8 cellular contexts compared by ENCODE assay signal in the genomic region with DNA sequence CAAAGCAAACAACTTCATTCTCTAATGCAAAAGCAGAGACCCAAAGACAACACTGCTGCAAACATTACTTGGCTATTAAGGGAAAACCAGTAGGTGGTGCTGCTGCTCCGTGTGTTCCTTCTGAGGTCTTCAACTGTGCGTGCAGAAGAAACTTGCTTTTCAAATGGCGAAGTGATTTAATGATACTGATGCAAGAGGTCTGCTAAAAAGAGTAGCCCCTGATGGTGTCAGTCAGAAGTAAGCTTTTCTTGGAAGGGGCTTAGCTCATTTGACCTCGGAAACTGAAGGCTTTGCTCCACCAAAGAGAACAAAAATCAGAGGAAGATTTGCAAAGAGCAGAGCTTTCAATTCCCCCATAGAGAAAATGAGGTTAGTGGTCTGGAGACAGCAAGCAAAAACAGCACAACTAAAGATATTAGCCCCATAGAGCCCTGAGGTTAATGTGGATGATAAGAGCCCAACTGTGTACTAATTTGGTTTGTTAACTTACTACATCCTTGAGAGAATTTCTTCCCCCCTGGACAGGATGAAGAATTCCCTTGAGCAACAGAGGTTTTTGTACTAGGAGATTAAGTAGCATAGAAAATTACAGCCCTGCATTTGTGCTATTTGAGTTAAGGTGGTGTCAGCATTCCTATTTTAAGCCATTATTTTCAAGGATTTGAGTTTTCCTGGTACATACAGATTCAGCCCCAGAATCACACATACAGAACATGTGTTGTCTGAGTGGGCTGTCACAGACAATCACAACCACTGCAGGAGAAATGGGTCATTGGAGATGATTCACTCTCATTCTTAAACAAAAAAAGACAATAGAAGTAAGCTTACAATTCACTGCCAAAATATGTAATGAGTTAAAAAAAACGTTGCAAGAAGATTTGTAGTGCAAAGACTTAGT.
DNase-seq lines count a peak whose midpoint lies in the region; TF ChIP-seq lines count a peak whose summit lies in the region.

No MANE protein-coding gene starts in this region.

- H3K27ac ChIP-seq in GM23248 (no peak overlapping the region), MM.1S (ENCODE audit: low read length) (no peak overlapping the region), iPS DF 6.9 (ENCODE audit: low read length) (no peak overlapping the region)

- H4K20me1 ChIP-seq in GM23248 (ENCODE audit: insufficient read depth) = no peaks in the 10 kb centered on the region
- no peaks in the 10 kb centered on the region for H4K20me1 ChIP-seq in MM.1S (ENCODE audit: insufficient read depth, low read length)

- no peak overlapping the region for H2AFZ ChIP-seq in GM23248
- peak overlapping the region; percentile 58; the same call in 1 of the 2 replicates for H2AFZ ChIP-seq in MM.1S (ENCODE audit: low read length)

- no peak overlapping the region for H3K4me2 ChIP-seq in GM23248 (ENCODE audit: unreplicated experiment)
- peak overlapping the region; percentile 36; the same call in 1 of the 2 replicates for H3K4me2 ChIP-seq in MM.1S (ENCODE audit: low read depth, low read length)

- TF ChIP-seq CTCF in MM.1S (IDR thresholded peaks at IDR 0.05; ENCODE audit: low read length) = peak; percentile 86

- no peaks in the 10 kb centered on the region for H3K9me2 ChIP-seq in GM23248 (ENCODE audit: insufficient read depth)
- no peaks in the 10 kb centered on the region for H3K9me2 ChIP-seq in MM.1S (replicated peaks; ENCODE audit: insufficient read depth, low read length)

- H3K79me2 ChIP-seq in GM23248 (ENCODE audit: insufficient read depth) = no peaks in the 10 kb centered on the region
- H3K79me2 ChIP-seq in MM.1S (ENCODE audit: low read length) = no peaks in the 10 kb centered on the region

- in situ Hi-C loops in GM23248 (cut with MboI) = loop anchor here (10.0 kb wide), 1 partner anchor 348 kb away; no protein-coding TSS in a partner anchor
- in situ Hi-C loops in SK-MEL-5 (cut with HindIII; ENCODE audit: low pct_unique_long_range_greater_than_20kb, low sequenced_read_pairs) = no loop called here

- no peak overlapping the region for H3K4me3 ChIP-seq in GM23248
- peak overlapping the region; percentile 30; the same call in 1 of the 2 replicates for H3K4me3 ChIP-seq in MM.1S (ENCODE audit: low read length)
- H3K4me3 ChIP-seq in iPS DF 6.9 (ENCODE audit: low read length) = no peak overlapping the region

- H3K27me3 ChIP-seq in GM23248 (replicated peaks; ENCODE audit: insufficient read depth) (no peaks in the 10 kb centered on the region), MM.1S (replicated peaks; ENCODE audit: insufficient read depth, low read length) (no peaks in the 10 kb centered on the region), iPS DF 6.9 (ENCODE audit: control insufficient read depth, insufficient read depth, low read length) (no peaks in the 10 kb centered on the region)

- no peaks in the 10 kb centered on the region for H3K9me3 ChIP-seq in GM23248 (ENCODE audit: low read depth)
- no peaks in the 10 kb centered on the region for H3K9me3 ChIP-seq in MM.1S (replicated peaks; ENCODE audit: insufficient read depth, low read length)
- H3K9me3 ChIP-seq in iPS DF 6.9 (ENCODE audit: control insufficient read depth, insufficient read depth, low read length) = no peaks in the 10 kb centered on the region

- DNase-seq in GM03348 (ENCODE audit: low spot score) = peak; percentile 65
- DNase-seq in GM23248 = peak; percentile 71
- DNase-seq in MM.1S = peak; percentile 75
- DNase-seq in SK-MEL-5 (ENCODE audit: low read depth, low spot score) = peak; percentile 73
- DNase-seq in astrocyte of the hippocampus (ENCODE audit: low read depth, low spot score) = peak; percentile 88
- peak; percentile 76 for DNase-seq in iPS DF 6.9 (ENCODE audit: low read depth, low spot score)
- DNase-seq in stimulated activated CD4-positive, alpha-beta T cell treated with anti-CD3 and anti-CD28 coated beads, Interleukin-12 subunit alpha, Interleukin-12 subunit beta, amount 100 ng/mL, for 24 hours (ENCODE audit: low read depth in 2 of 2) = peak; percentile 3 to 49
- DNase-seq in HCEC 1CT = no peak

- H3F3A ChIP-seq in GM23248 (ENCODE audit: insufficient read depth) (no peaks in the 10 kb centered on the region), MM.1S (ENCODE audit: insufficient read depth, low read length) (no peaks in the 10 kb centered on the region)

- H3K4me1 ChIP-seq in GM23248 (ENCODE audit: insufficient read depth) = no peaks in the 10 kb centered on the region
- H3K4me1 ChIP-seq in MM.1S (ENCODE audit: low read length) = no peaks in the 10 kb centered on the region
- H3K4me1 ChIP-seq in iPS DF 6.9 (ENCODE audit: control insufficient read depth, insufficient read depth, low read length) = no peaks in the 10 kb centered on the region; the same call in 1 of the 2 replicates

- 2 to 3% methylated on average over 5 of the region's 5 CpGs for WGBS in GM23248 (ENCODE audit: low coverage in 1 of 2, low lambda C conversion rate in 2 of 2, missing lambda C conversion rate in 2 of 2), 2 experiments
- no CpG with 5 or more reads among the region's 5 CpGs for WGBS in iPS DF 6.9 (ENCODE audit: insufficient coverage, insufficient read length)

- H3K36me3 ChIP-seq in GM23248 (ENCODE audit: low read depth) (no peaks in the 10 kb centered on the region), MM.1S (replicated peaks; ENCODE audit: insufficient read depth, low read length) (no peaks in the 10 kb centered on the region), iPS DF 6.9 (ENCODE audit: control insufficient read depth, insufficient read depth, low read length) (no peaks in the 10 kb centered on the region)

- no peak overlapping the region for H3K9ac ChIP-seq in GM23248
- H3K9ac ChIP-seq in MM.1S (ENCODE audit: low read length) = no peak overlapping the region
